In the genomic region with DNA sequence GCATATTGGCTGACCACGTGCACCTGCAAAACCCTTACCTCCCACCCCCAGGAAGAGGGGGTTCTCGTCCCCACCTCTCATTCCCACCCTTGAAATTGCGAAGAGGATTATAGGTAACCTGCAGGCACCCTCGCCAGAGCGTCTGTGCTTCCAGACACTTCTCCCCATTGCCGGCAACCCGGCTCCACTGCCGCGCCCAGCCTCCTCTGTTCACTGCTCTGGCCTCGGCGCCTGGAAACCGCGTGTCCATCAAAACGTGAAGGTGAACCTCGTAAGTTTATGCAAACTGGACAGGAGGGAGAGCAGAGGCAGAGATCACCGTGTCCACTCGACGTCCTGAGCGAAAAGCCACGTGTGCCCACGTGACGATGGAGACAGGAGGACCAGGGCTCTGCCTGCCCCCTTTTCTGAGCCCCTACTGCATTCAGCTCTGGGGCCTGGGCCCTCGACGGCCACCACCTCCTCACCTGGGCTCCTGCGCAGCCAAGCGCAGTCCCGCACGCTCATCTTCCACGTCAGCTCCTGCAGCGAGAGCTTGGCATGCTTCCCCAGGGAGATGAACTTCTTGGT, we compare ENCODE assay signal across 18 cellular contexts. TPM values are rescaled to one million over a fixed set of nuclear protein-coding genes. Genes with fewer than 3 reads are reported as not detected.
A peak's percentile ranks its signal among the peaks of the same experiment; 100 is the strongest.
DNase-seq lines count a peak whose midpoint lies in the region; TF ChIP-seq lines count a peak whose summit lies in the region.
"Had no signal": no experiment of that assay in that cellular context is flagged by ENCODE, and none has a peak within 500 bp of the region (broad histone marks: within the 10 kb centered on the region; RNA-seq: fewer than 3 reads in every experiment).

No MANE protein-coding gene starts in this region.

- in situ Hi-C loops in KBM-7 (cut with MboI; ENCODE audit: low pct_unique_long_range_greater_than_20kb, low sequenced_read_pairs), result no loop called here

- DNase-seq in activated CD4-positive, CD25-positive, alpha-beta regulatory T cell treated with anti-CD3 and anti-CD28 coated beads, Interleukin-2, amount 50 U/mL, for 72 hours, result peak; percentile 24
- no peak for DNase-seq in activated CD4-positive, CD25-positive, alpha-beta regulatory T cell (lab: John Stamatoyannopoulos, UW)
- DNase-seq in endothelial cell (ENCODE audit: low spot score) (no peak), Ammon's horn (ENCODE audit: low spot score) (no peak), KBM-7 (no peak), iPS-NIHi11 (ENCODE audit: low spot score) (no peak)
- DNase-seq: DMS79; NCI-H524 treated with DMSO at 0.1 percent for 48 hours; retina; Right ventricle myocardium superior; stimulated activated CD4-positive, alpha-beta T cell treated with anti-CD3 and anti-CD28 coated beads, Interleukin-12 subunit alpha, Interleukin-12 subunit beta, amount 100 ng/mL, for 4 hours had no signal

- H3K36me3 Mint-ChIP-seq in endothelial cell (ENCODE audit: low read depth, unreplicated experiment), result peaks cover 8% of the 10 kb centered on the region
- H3K36me3 Mint-ChIP-seq: CD14-positive monocyte had no signal

- peaks cover 30 to 62% (median 59%) of the 10 kb centered on the region in 10 experiments for H3K4me1 ChIP-seq in BLaER1 treated with 17β-estradiol and CSF1 and Interleukin-3, amounts not matched to agents 10 nM and 100 nM
- H3K4me1 ChIP-seq: vagina had no signal

- H3K9ac ChIP-seq in BLaER1 treated with 17β-estradiol and CSF1 and Interleukin-3, amounts not matched to agents 10 nM and 100 nM, result peak overlapping the region in 8 of 11 experiments; percentile 48 to 83 (median 74); a peak in 14 of 22 replicates
- H3K9ac ChIP-seq in SU-DHL-6 (ENCODE audit: low read length), result peak overlapping the region; percentile 40

- TF ChIP-seq CTCF in SU-DHL-6 (IDR thresholded peaks at IDR 0.05; ENCODE audit: insufficient read depth, low read length, poor library complexity, severe bottlenecking) (no peak), endothelial cell (IDR thresholded peaks at IDR 0.05; ENCODE audit: unreplicated experiment) (no peak)

- H3K79me2 ChIP-seq in SU-DHL-6 (ENCODE audit: insufficient read depth, low read length), result peaks cover 45% of the 10 kb centered on the region

- peak overlapping the region in 9 of 10 experiments; percentile 53 to 71 (median 66); a peak in 16 of 20 replicates for H3K4me3 ChIP-seq in BLaER1 treated with 17β-estradiol and CSF1 and Interleukin-3, amounts not matched to agents 10 nM and 100 nM
- peak overlapping the region; percentile 27 for H3K4me3 ChIP-seq in SU-DHL-6 (ENCODE audit: insufficient read depth, low read length, poor library complexity, severe bottlenecking)
- H3K4me3 ChIP-seq: left lung, vagina had no signal

- no peaks in the 10 kb centered on the region for H3K9me2 ChIP-seq in SU-DHL-6 (replicated peaks; ENCODE audit: insufficient read depth, low read length)

- peaks cover 0 to 45% (median 13%) of the 10 kb centered on the region in 11 experiments; a peak in 15 of 22 replicates for H3K36me3 ChIP-seq in BLaER1 treated with 17β-estradiol and CSF1 and Interleukin-3, amounts not matched to agents 10 nM and 100 nM
- peaks cover 7% of the 10 kb centered on the region; the same call in 1 of the 2 replicates for H3K36me3 ChIP-seq in SU-DHL-6 (ENCODE audit: low read length)
- H3K36me3 ChIP-seq: left lung, neutrophil, vagina had no signal

- H3K4me2 ChIP-seq in BLaER1 treated with 17β-estradiol and CSF1 and Interleukin-3, amounts not matched to agents 10 nM and 100 nM, result peak overlapping the region; percentile 97 to 100 (median 100)
- peak overlapping the region; percentile 67 for H3K4me2 ChIP-seq in SU-DHL-6 (ENCODE audit: low read depth, low read length, poor library complexity, severe bottlenecking)

- peak overlapping the region in 5 of 11 experiments; percentile 68 to 77 (median 70); a peak in 8 of 22 replicates for H3K27ac ChIP-seq in BLaER1 treated with 17β-estradiol and CSF1 and Interleukin-3, amounts not matched to agents 10 nM and 100 nM
- peak overlapping the region; percentile 87 for H3K27ac ChIP-seq in SU-DHL-6 (ENCODE audit: low read depth, low read length)
- H3K27ac ChIP-seq: left lung, neutrophil, vagina had no signal

- peaks cover 0 to 65% (median 0%) of the 10 kb centered on the region in 11 experiments; a peak in 10 of 22 replicates for H3K27me3 ChIP-seq in BLaER1 treated with 17β-estradiol and CSF1 and Interleukin-3, amounts not matched to agents 10 nM and 100 nM
- H3K27me3 ChIP-seq in SU-DHL-6 (ENCODE audit: low read length), result no peaks in the 10 kb centered on the region
- H3K27me3 ChIP-seq: vagina had no signal

- peaks cover 0 to 57% (median 38%) of the 10 kb centered on the region in 11 experiments; a peak in 17 of 22 replicates for H4K20me1 ChIP-seq in BLaER1 treated with 17β-estradiol and CSF1 and Interleukin-3, amounts not matched to agents 10 nM and 100 nM
- H4K20me1 ChIP-seq in SU-DHL-6 (ENCODE audit: low read depth, low read length), result no peaks in the 10 kb centered on the region

- no peaks in the 10 kb centered on the region for H3K4me1 Mint-ChIP-seq in endothelial cell (ENCODE audit: unreplicated experiment)
- H3K4me1 Mint-ChIP-seq: CD14-positive monocyte had no signal

- H3K27me3 Mint-ChIP-seq in endothelial cell (ENCODE audit: unreplicated experiment), result peaks cover 17% of the 10 kb centered on the region
- H3K27me3 Mint-ChIP-seq: activated naive CD4-positive, alpha-beta T cell treated with anti-CD3 and anti-CD28 coated beads, Interleukin-2, amount 50 U/mL, for 24 hours had no signal

- H2AFZ ChIP-seq in SU-DHL-6 (ENCODE audit: low read depth, low read length, severe bottlenecking), result no peak overlapping the region

- H3K27ac Mint-ChIP-seq in endothelial cell (ENCODE audit: unreplicated experiment), result peak overlapping the region; percentile 57
- H3K27ac Mint-ChIP-seq: CD14-positive monocyte had no signal

- no peak overlapping the region for H3K4me3 Mint-ChIP-seq in endothelial cell (ENCODE audit: unreplicated experiment)

- no peaks in the 10 kb centered on the region for H3K9me3 Mint-ChIP-seq in endothelial cell (ENCODE audit: unreplicated experiment)
- H3K9me3 Mint-ChIP-seq: activated naive CD4-positive, alpha-beta T cell treated with anti-CD3 and anti-CD28 coated beads, Interleukin-2, amount 50 U/mL, for 24 hours had no signal

- peaks cover 22% of the 10 kb centered on the region for H3F3A ChIP-seq in SU-DHL-6 (ENCODE audit: insufficient read depth)

- H3K9me3 ChIP-seq in BLaER1 treated with 17β-estradiol and CSF1 and Interleukin-3, amounts not matched to agents 10 nM and 100 nM (replicated peaks in 1 of 11), result peaks cover 8 to 14% (median 11%) of the 10 kb centered on the region in 11 experiments; a peak in 19 of 22 replicates
- no peaks in the 10 kb centered on the region for H3K9me3 ChIP-seq in SU-DHL-6 (ENCODE audit: insufficient read depth, low read length)
- H3K9me3 ChIP-seq: neutrophil, vagina had no signal

RNA-seq across cellular contexts. Expression of a gene that starts 1.9 kb away (rescaled TPM):
- 0.28 TPM for total RNA-seq in endothelial cell (ENCODE audit: unreplicated experiment)
- total RNA-seq: Right ventricle myocardium superior, vagina had no signal

RNA-seq across cellular contexts. Expression of a gene that starts 52.0 kb away (rescaled TPM):
- total RNA-seq in endothelial cell (ENCODE audit: unreplicated experiment), result 86.6 TPM
